In the genomic region with DNA sequence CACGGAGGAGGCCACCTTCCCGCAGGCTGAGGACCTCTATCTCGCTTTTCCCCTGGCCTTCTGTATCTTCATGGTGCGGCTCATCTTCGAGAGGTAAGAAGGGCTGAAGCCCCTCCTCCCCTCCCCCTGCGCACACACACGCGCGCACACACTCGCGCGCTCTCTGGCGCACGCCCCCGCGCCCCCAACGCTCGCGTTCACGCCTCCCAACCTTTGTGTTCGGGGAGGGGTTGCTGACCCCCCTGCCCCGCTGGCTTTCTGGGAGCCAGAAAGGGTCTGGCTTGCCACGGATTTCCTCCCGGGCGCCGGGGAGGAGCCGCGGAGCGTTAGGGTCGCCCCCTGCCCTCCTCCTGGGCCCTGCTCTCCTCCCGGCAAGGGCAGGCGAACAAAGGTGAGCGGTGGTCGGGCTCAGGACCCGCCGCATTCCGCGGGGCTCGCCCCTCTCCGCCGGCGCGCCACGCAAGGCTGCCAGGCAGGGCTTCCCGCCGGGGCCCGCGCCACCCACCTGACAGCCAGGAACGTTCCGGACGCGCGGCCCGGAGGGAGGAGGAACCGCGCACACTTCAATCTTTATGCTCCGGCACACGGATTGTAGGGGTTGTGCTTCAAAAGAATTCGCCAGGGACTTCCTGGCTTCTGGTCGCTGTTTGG, we compare ENCODE assay signal across 8 cellular contexts. TPM values are rescaled to one million over a fixed set of nuclear protein-coding genes. Genes with fewer than 3 reads are reported as not detected.
A peak's percentile ranks its signal among the peaks of the same experiment; 100 is the strongest.
DNase-seq lines count a peak whose midpoint lies in the region; TF ChIP-seq lines count a peak whose summit lies in the region.

No MANE protein-coding gene starts in this region.

- H2BK5ac ChIP-seq in H9 (ENCODE audit: insufficient read length, low read length) = no peak overlapping the region

- H3K9ac ChIP-seq in H9 (ENCODE audit: extremely low read depth, insufficient read length, low read length) (peak overlapping the region; percentile 33), mucosa of stomach (ENCODE audit: low read length) (peak overlapping the region; percentile 85)

- H3K23me2 ChIP-seq in H9 (ENCODE audit: insufficient read length, low read depth, low read length, poor library complexity, severe bottlenecking) = peaks cover 11% of the 10 kb centered on the region

- H3K56ac ChIP-seq in H9 (ENCODE audit: insufficient read length, low read depth, low read length) = no peak overlapping the region

- no peaks in the 10 kb centered on the region; the same call in 1 of the 2 replicates for H3K79me2 ChIP-seq in H9 (ENCODE audit: insufficient read depth, low read length)

- H3K4me1 Mint-ChIP-seq in H9 = peaks cover 24 to 33% of the 10 kb centered on the region in 2 experiments

- H3K79me1 ChIP-seq in H9 (ENCODE audit: insufficient read depth, low read depth, low read length, poor library complexity, severe bottlenecking) = peaks cover 3% of the 10 kb centered on the region

- no peak overlapping the region for H2BK120ac ChIP-seq in H9 (ENCODE audit: low read depth, low read length, poor library complexity, severe bottlenecking)

- H3K4me3 ChIP-seq in epithelial cell of proximal tubule (ENCODE audit: low read depth, low read length) (peak overlapping the region; percentile 88), mucosa of stomach (ENCODE audit: low read length) (peak overlapping the region; percentile 84), testis (peak overlapping the region; percentile 93 to 97)

- H2BK20ac ChIP-seq in H9 (ENCODE audit: low read depth, low read length, poor library complexity, severe bottlenecking) = no peak overlapping the region

- H3K9me3 ChIP-seq in H9 (ENCODE audit: control insufficient read depth, low read depth, low read length) (no peaks in the 10 kb centered on the region), mucosa of stomach (ENCODE audit: control insufficient read depth, low read length) (no peaks in the 10 kb centered on the region), testis (no peaks in the 10 kb centered on the region)

- H3K4me1 ChIP-seq in H9 (ENCODE audit: insufficient read depth, low read length) (no peaks in the 10 kb centered on the region), mucosa of stomach (ENCODE audit: control insufficient read depth, insufficient read depth, low read length) (peaks cover 14% of the 10 kb centered on the region), testis (peaks cover 12% of the 10 kb centered on the region)

- H3K4ac ChIP-seq in H9 (ENCODE audit: low read depth, low read length) = no peak overlapping the region

- no peaks in the 10 kb centered on the region for H4K20me1 ChIP-seq in H9 (ENCODE audit: control insufficient read depth, insufficient read depth, insufficient read length)

- no peak overlapping the region for H4K91ac ChIP-seq in H9 (ENCODE audit: insufficient read length, low read depth, low read length)

- peak overlapping the region; percentile 81 for H3K4me2 ChIP-seq in H9 (ENCODE audit: insufficient read depth, insufficient read length, low read length)

- no peak overlapping the region for H2AFZ ChIP-seq in H9 (ENCODE audit: low read length)

- no CpG with 5 or more reads among the region's 60 CpGs for WGBS in H9 (ENCODE audit: extremely low coverage, insufficient read length, low lambda C conversion rate)
- WGBS in testis, 2 donors = 0% methylated on average over 2 to 53 of the region's 60 CpGs

- H3K23ac ChIP-seq in H9 (ENCODE audit: insufficient read length, low read depth, low read length) = no peak overlapping the region

- H3K36me3 Mint-ChIP-seq in H9 (ENCODE audit: insufficient read depth in 1 of 3, low read depth in 3 of 3) = peaks cover 0 to 3% (median 0%) of the 10 kb centered on the region in 3 experiments; a peak in 1 of 7 replicates

- no peak overlapping the region for H2BK12ac ChIP-seq in H9 (ENCODE audit: insufficient read length, low read depth, low read length)

- H4K5ac ChIP-seq in H9 (ENCODE audit: insufficient read length, low read depth, low read length) = no peak overlapping the region

- no peak overlapping the region for H3K27ac ChIP-seq in H9 (ENCODE audit: insufficient read length, low read depth, low read length)
- peak overlapping the region; percentile 91 for H3K27ac ChIP-seq in testis

- H3K27me3 ChIP-seq in H9 (ENCODE audit: insufficient read depth, low read length) (no peaks in the 10 kb centered on the region), mucosa of stomach (ENCODE audit: control insufficient read depth, insufficient read depth, low read length) (no peaks in the 10 kb centered on the region), testis (no peaks in the 10 kb centered on the region)

- no peaks in the 10 kb centered on the region for H3K36me3 ChIP-seq in mucosa of stomach (ENCODE audit: control insufficient read depth, insufficient read depth, low read length)
- H3K36me3 ChIP-seq in testis (ENCODE audit: low read depth, missing control alignments) = no peaks in the 10 kb centered on the region

- H3T11ph ChIP-seq in H9 (ENCODE audit: low read length) = no peak overlapping the region

- intact Hi-C loops in testis (cut with DNase I; ENCODE audit: low total_unique reads) = no loop called here

- no peak overlapping the region for H2BK15ac ChIP-seq in H9 (ENCODE audit: low read depth, low read length)

- H2AK5ac ChIP-seq in H9 (ENCODE audit: insufficient read length, low read length) = no peak overlapping the region

- peak overlapping the region; percentile 23 for H3K18ac ChIP-seq in H9 (ENCODE audit: insufficient read length, low read depth, low read length)

- TF ChIP-seq CTCF in H9 (conservative IDR thresholded peaks at IDR 0.05) (no peak), epithelial cell of proximal tubule (conservative IDR thresholded peaks at IDR 0.05; ENCODE audit: low read depth, low read length) (no peak), testis (IDR thresholded peaks at IDR 0.05) (no peak)

- H3K4me3 Mint-ChIP-seq in H9 = no peak overlapping the region; a peak in 2 of 5 replicates

- H3K9me3 Mint-ChIP-seq in H9 = no peaks in the 10 kb centered on the region

- peak overlapping the region; percentile 51 for H3K14ac ChIP-seq in H9 (ENCODE audit: insufficient read depth, low read length)

- H3K27ac Mint-ChIP-seq in H9 = no peak overlapping the region

- TF ChIP-seq POLR2A in testis (IDR thresholded peaks at IDR 0.05) = no peak

- no peak overlapping the region for H4K8ac ChIP-seq in H9 (replicated peaks; ENCODE audit: insufficient read length, low read depth, low read length)

- peaks cover 5% of the 10 kb centered on the region for H3K27me3 Mint-ChIP-seq in H9 (ENCODE audit: low read depth)

- peak; percentile 7 for DNase-seq in NCI-H510A treated with DMSO at 0.1 percent for 48 hours (lab: John Stamatoyannopoulos, UW)
- no peak for DNase-seq in NCI-H510A (lab: John Stamatoyannopoulos, UW)
- no peak for DNase-seq in H9
- peak; percentile 47 for DNase-seq in M059J (ENCODE audit: low read depth)
- DNase-seq in activated CD4-positive, alpha-beta T cell treated with anti-CD3 and anti-CD28 coated beads, Interleukin-2, amount 50 U/mL, for 1 hour = peak; percentile 20
- DNase-seq in epithelial cell of proximal tubule (ENCODE audit: low read depth) = no peak
- DNase-seq in testis = peak; percentile 66

RNA-seq across cellular contexts. Expression of a gene that starts 0.6 kb away (rescaled TPM):
- 17.5 and 17.7 TPM in 2 replicates for total RNA-seq in H9 (2021)
- total RNA-seq in M059J (2014; rRNA removed; shearing (Covaris generic)) = 13.9 and 22.8 TPM in 2 replicates
- total RNA-seq in epithelial cell of proximal tubule = 11.6 and 11.7 TPM in 2 replicates
- 10 to 100 TPM; 59.4 to 71.0 TPM for total RNA-seq in testis
- polyA plus RNA-seq in testis (ENCODE audit: insufficient read depth, low read depth, low replicate concordance) = 24.7 TPM

Comparison
In these comparisons a context has a peak if more than half of its experiments do, and no peak if none do; other contexts are left out.
1. DNase-seq: peak in NCI-H510A treated with DMSO at 0.1 percent for 48 hours (single experiment), M059J (single experiment), activated CD4-positive, alpha-beta T cell treated with anti-CD3 and anti-CD28 coated beads, Interleukin-2, amount 50 U/mL, for 1 hour (single experiment) and testis (single experiment); none in NCI-H510A (single experiment), H9 (single experiment) and epithelial cell of proximal tubule (single experiment).
2. Peak in every context shown above with its lines, with median percentiles within 50 percentile points of each other: H3K4me3 ChIP-seq.